ENCODE assay signal across 30 cellular contexts in genomic region chr14:94364037-94364436, GRCh38. TPM values are rescaled to one million over a fixed set of nuclear protein-coding genes. Genes with fewer than 3 reads are reported as not detected.
DNase-seq lines count a peak whose midpoint lies in the region; ATAC-seq, FAIRE-seq and TF ChIP-seq lines count a peak whose summit lies in the region.
"Had no signal": no experiment of that assay in that cellular context is flagged by ENCODE, and none has a peak within 500 bp of the region (broad histone marks: within the 10 kb centered on the region; RNA-seq: fewer than 3 reads in every experiment).

No MANE protein-coding gene starts in this region.

- CTCF ChIA-PET in HepG2 (lab: Yijun Ruan, JAX; ENCODE audit: low intra/inter-chr PET ratio, low total read pairs), result no interaction called here

- in situ Hi-C loops in HepG2 (cut with HindIII; ENCODE audit: extremely low pct_ligation_motif_present, low pct_unique_long_range_greater_than_20kb), result no loop called here

- H3K4me1 ChIP-seq in HepG2 (ENCODE audit: insufficient read depth, low read length), result peaks cover 98% of the 10 kb centered on the region
- H3K4me1 ChIP-seq: BE2C had no signal

- TF ChIP-seq EP300 in HepG2 (IDR thresholded peaks at IDR 0.05; ENCODE audit: low read depth in 2 of 2, low read length in 2 of 2) (no peak), HepG2 (CRISPR knock-in tag; IDR thresholded peaks at IDR 0.05; ENCODE audit: borderline replicate concordance) (no peak)

- POLR2A ChIA-PET in HepG2 (lab: Yijun Ruan, JAX), result interaction anchor here (0.6 to 1.1 kb wide), 2 partner anchors 22 to 29 kb away, joined by 3 to 4 read pairs; no protein-coding TSS in a partner anchor

- TF ChIP-seq RAD21 in HepG2 (CRISPR knock-in tag; IDR thresholded peaks at IDR 0.05), result no peak

- no peaks in the 10 kb centered on the region for H3K36me3 ChIP-seq in HepG2 (replicated peaks in 1 of 2; ENCODE audit: control insufficient read depth in 1 of 2, insufficient read depth in 2 of 2, low read length in 2 of 2)
- H3K36me3 ChIP-seq: BE2C, MG63 had no signal

- no peaks in the 10 kb centered on the region for H3K4me1 Mint-ChIP-seq in activated T-cell treated with anti-CD3 and anti-CD28 coated beads, Interleukin-2, amount 50 U/mL, for 24 hours (ENCODE audit: low read depth)
- H3K4me1 Mint-ChIP-seq: CD8-positive, alpha-beta memory T cell had no signal

- H3K4me2 ChIP-seq in HepG2 (ENCODE audit: low read depth, low read length), result 0 out of 2 replicates have a peak overlapping the region, but pooled peaks have one; percentile 2
- H3K4me2 ChIP-seq: PC-9 had no signal

- H3K36me3 Mint-ChIP-seq in activated T-cell treated with anti-CD3 and anti-CD28 coated beads, Interleukin-2, amount 50 U/mL, for 24 hours (ENCODE audit: low read depth), result no peaks in the 10 kb centered on the region
- H3K36me3 Mint-ChIP-seq: CD8-positive, alpha-beta memory T cell had no signal

- H3K27ac ChIP-seq in HepG2 (ENCODE audit: extremely low read length, insufficient read depth, low read length), result no peak overlapping the region
- H3K27ac ChIP-seq: PC-9 had no signal

- H3K9me3 Mint-ChIP-seq in activated T-cell treated with anti-CD3 and anti-CD28 coated beads, Interleukin-2, amount 50 U/mL, for 24 hours, result no peaks in the 10 kb centered on the region

- H3K9me3 ChIP-seq in HepG2 (ENCODE audit: low read length), result no peaks in the 10 kb centered on the region
- H3K9me3 ChIP-seq: BE2C, MG63 had no signal

- H3K27me3 Mint-ChIP-seq in activated T-cell treated with anti-CD3 and anti-CD28 coated beads, Interleukin-2, amount 50 U/mL, for 24 hours, result peaks cover 22% of the 10 kb centered on the region

- H3K27me3 ChIP-seq in HepG2 (ENCODE audit: control insufficient read depth in 1 of 2, insufficient read depth in 2 of 2, low read length in 2 of 2), result no peaks in the 10 kb centered on the region
- H3K27me3 ChIP-seq: BE2C, MG63 had no signal

- FAIRE-seq in HepG2 (lab: Jason Lieb, UNC), result no peak
- FAIRE-seq: GM18507, H54, HTR-8/SVneo had no signal

- no peaks in the 10 kb centered on the region for H3K79me2 ChIP-seq in HepG2 (ENCODE audit: insufficient read depth, low read length)

- TF ChIP-seq CTCF in HepG2 (CRISPR knock-in tag; IDR thresholded peaks at IDR 0.05), result no peak

- no peak overlapping the region for H3K4me3 Mint-ChIP-seq in activated T-cell treated with anti-CD3 and anti-CD28 coated beads, Interleukin-2, amount 50 U/mL, for 24 hours
- H3K4me3 Mint-ChIP-seq: CD8-positive, alpha-beta memory T cell had no signal

- peak; percentile 37 for DNase-seq in activated effector memory CD4-positive, alpha-beta T cell treated with anti-CD3 and anti-CD28 coated beads, Interleukin-2, amount 50 U/mL, for 16 hours
- no peak for DNase-seq in activated effector memory CD4-positive, alpha-beta T cell treated with Interleukin-2 at 50 U/mL for 16 hours
- DNase-seq in HepG2 (ENCODE audit: low spot score) (no peak), erythroblast (lab: John Stamatoyannopoulos, UW) (no peak)
- peak; percentile 16 for DNase-seq in stimulated activated CD8-positive, alpha-beta memory T cell treated with anti-CD3 and anti-CD28 coated beads, Interleukin-4, amount 100 ng/mL, for 48 hours
- DNase-seq in activated T-cell treated with anti-CD3 and anti-CD28 coated beads, Interleukin-2, amount 50 U/mL, for 24 hours, result no peak
- DNase-seq: 8988T; ACHN; BE2C; Calu3; CD8-positive, alpha-beta memory T cell; DMS79 treated with DMSO at 0.1 percent for 48 hours; GF-D8; KBM-7; MG63; NCI-H1105 treated with DMSO at 0.1 percent for 48 hours; NCI-H146; NCI-H2029; NCI-H446; NCI-H526; PC-9; Right ventricle myocardium superior had no signal

- no peak overlapping the region for H3K27ac Mint-ChIP-seq in activated T-cell treated with anti-CD3 and anti-CD28 coated beads, Interleukin-2, amount 50 U/mL, for 24 hours
- H3K27ac Mint-ChIP-seq: CD8-positive, alpha-beta memory T cell had no signal

- WGBS in HepG2 (ENCODE audit: low lambda C conversion rate), result 63% methylated on average over 3 of the region's 3 CpGs

- BruUV-seq in HepG2 (replicated peaks; lab: Mats Ljungman, UMichigan), result no TSS peak

- intact Hi-C loops in HepG2 (cut with micrococcal nuclease; ENCODE audit: unreplicated experiment), result loop anchor here (1.0 kb wide), 1 partner anchor 16 kb away; no protein-coding TSS in a partner anchor

- TF ChIP-seq POLR2A in HepG2 (IDR thresholded peaks at IDR 0.05; ENCODE audit: insufficient read depth in 1 of 2, low read depth in 2 of 2, low read length in 2 of 2) (no peak), erythroblast (IDR thresholded peaks at IDR 0.05; ENCODE audit: low read length) (no peak)

- no peak overlapping the region for H3K4me3 ChIP-seq in HepG2 (replicated peaks in 1 of 3; ENCODE audit: insufficient read depth in 1 of 3, low read depth in 2 of 3, low read length in 3 of 3)
- H3K4me3 ChIP-seq: MG63, PC-9 had no signal

- no peak overlapping the region for H3K9ac ChIP-seq in HepG2 (ENCODE audit: insufficient read depth, low read depth, low read length)

- ATAC-seq in HepG2 (peak; percentile 60), HG02938 (IDR thresholded peaks at IDR 0.05; ENCODE audit: unreplicated experiment) (no peak), HG02763 (IDR thresholded peaks at IDR 0.05; ENCODE audit: unreplicated experiment) (no peak)

- H2AFZ ChIP-seq in HepG2 (ENCODE audit: low read length), result no peak overlapping the region
- H2AFZ ChIP-seq: PC-9 had no signal

- no peaks in the 10 kb centered on the region for H4K20me1 ChIP-seq in HepG2 (ENCODE audit: insufficient read depth, low read length)

RNA-seq across cellular contexts. Expression of gene SERPINA2, which starts 2.5 kb away (rescaled TPM):
- 0.24 TPM in 1 of 2 replicates, not detected in the other for total RNA-seq in HepG2 (2016; rRNA removed; fragmentation: Illumina TruSeq; extraction: Trizol)
- not detected in 2 replicates for total RNA-seq in HepG2 (2016; cell fraction: cytosol; rRNA removed; fragmentation: Illumina TruSeq; extraction: Trizol; ENCODE audit: low read depth)
- total RNA-seq in HepG2 (2016; cell fraction: insoluble cytoplasmic fraction; rRNA removed; fragmentation: Illumina TruSeq; extraction: Trizol), result 0.21 TPM in 1 of 2 replicates, not detected in the other
- not detected in 2 replicates for total RNA-seq in HepG2 (2016; cell fraction: membrane; rRNA removed; fragmentation: Illumina TruSeq; extraction: Trizol)
- total RNA-seq in HepG2 (2016; cell fraction: nucleus; rRNA removed; fragmentation: Illumina TruSeq; extraction: Trizol), result not detected in 2 replicates
- polyA plus RNA-seq in HepG2 (2011; rRNA removed), result 0.08 TPM in 1 of 2 replicates, not detected in the other
- polyA plus RNA-seq in HepG2 (2011; cell fraction: cytosol; rRNA removed), result not detected in 2 replicates
- 0.81 and 0.84 TPM in 2 replicates for polyA plus RNA-seq in HepG2 (2011; cell fraction: nucleus; rRNA removed)
- 0.17 TPM in 1 of 2 replicates, not detected in the other for polyA plus RNA-seq in HepG2 (2012)
- not detected in 2 replicates for polyA plus RNA-seq in HepG2 (2016; cell fraction: cytosol; fragmentation: Illumina TruSeq; extraction: Trizol; ENCODE audit: low read depth)
- not detected in 2 replicates for polyA plus RNA-seq in HepG2 (2016; cell fraction: insoluble cytoplasmic fraction; fragmentation: Illumina TruSeq; extraction: Trizol; ENCODE audit: low read depth)
- polyA plus RNA-seq in HepG2 (2016; cell fraction: membrane; fragmentation: Illumina TruSeq; extraction: Trizol; ENCODE audit: low read depth), result 0.21 TPM in 1 of 2 replicates, not detected in the other
- not detected in 2 replicates for polyA plus RNA-seq in HepG2 (2016; cell fraction: nucleus; fragmentation: Illumina TruSeq; extraction: Trizol; ENCODE audit: insufficient read depth, low read depth)
- not detected in 2 replicates for polyA minus RNA-seq in HepG2 (2011; rRNA and poly(A)+ RNA removed; ENCODE audit: low replicate concordance)
- not detected in 2 replicates for polyA minus RNA-seq in HepG2 (2011; cell fraction: cytosol; rRNA and poly(A)+ RNA removed)
- 0.87 and 1.4 TPM in 2 replicates for polyA minus RNA-seq in HepG2 (2011; cell fraction: nucleus; rRNA and poly(A)+ RNA removed)
- total RNA-seq: Calu3; CD8-positive, alpha-beta memory T cell; PC-9; Right ventricle myocardium superior; RPMI7951; SK-MEL-5 had no signal
- polyA plus RNA-seq: CD14-positive monocyte; CD8-positive, alpha-beta memory T cell had no signal

RNA-seq across cellular contexts. Expression of gene SERPINA1, which starts 24.4 kb away (rescaled TPM):
- total RNA-seq in HepG2 (2016; rRNA removed; fragmentation: Illumina TruSeq; extraction: Trizol), result 2,013 and 3,266 TPM in 2 replicates
- total RNA-seq in HepG2 (2016; cell fraction: cytosol; rRNA removed; fragmentation: Illumina TruSeq; extraction: Trizol; ENCODE audit: low read depth), result 1,032 and 1,133 TPM in 2 replicates
- 1,778 and 3,168 TPM in 2 replicates for total RNA-seq in HepG2 (2016; cell fraction: insoluble cytoplasmic fraction; rRNA removed; fragmentation: Illumina TruSeq; extraction: Trizol)
- total RNA-seq in HepG2 (2016; cell fraction: membrane; rRNA removed; fragmentation: Illumina TruSeq; extraction: Trizol), result 2,429 and 2,540 TPM in 2 replicates
- 3,105 and 3,600 TPM in 2 replicates for total RNA-seq in HepG2 (2016; cell fraction: nucleus; rRNA removed; fragmentation: Illumina TruSeq; extraction: Trizol)
- 11,015 and 14,177 TPM in 2 replicates for polyA plus RNA-seq in HepG2 (2011; rRNA removed)
- polyA plus RNA-seq in HepG2 (2011; cell fraction: cytosol; rRNA removed), result 9,533 and 11,655 TPM in 2 replicates
- 2,313 and 3,208 TPM in 2 replicates for polyA plus RNA-seq in HepG2 (2011; cell fraction: nucleus; rRNA removed)
- 7,481 and 10,843 TPM in 2 replicates for polyA plus RNA-seq in HepG2 (2012)
- 4,767 and 4,962 TPM in 2 replicates for polyA plus RNA-seq in HepG2 (2016; cell fraction: cytosol; fragmentation: Illumina TruSeq; extraction: Trizol; ENCODE audit: low read depth)
- 4,118 and 4,730 TPM in 2 replicates for polyA plus RNA-seq in HepG2 (2016; cell fraction: insoluble cytoplasmic fraction; fragmentation: Illumina TruSeq; extraction: Trizol; ENCODE audit: low read depth)
- polyA plus RNA-seq in HepG2 (2016; cell fraction: membrane; fragmentation: Illumina TruSeq; extraction: Trizol; ENCODE audit: low read depth), result 6,083 and 6,679 TPM in 2 replicates
- 8,870 and 9,648 TPM in 2 replicates for polyA plus RNA-seq in HepG2 (2016; cell fraction: nucleus; fragmentation: Illumina TruSeq; extraction: Trizol; ENCODE audit: insufficient read depth, low read depth)
- 7.6 and 11,192 TPM in 2 replicates for polyA minus RNA-seq in HepG2 (2011; rRNA and poly(A)+ RNA removed; ENCODE audit: low replicate concordance)
- 3,443 and 4,995 TPM in 2 replicates for polyA minus RNA-seq in HepG2 (2011; cell fraction: cytosol; rRNA and poly(A)+ RNA removed)
- polyA minus RNA-seq in HepG2 (2011; cell fraction: nucleus; rRNA and poly(A)+ RNA removed), result 1,177 and 2,207 TPM in 2 replicates
- total RNA-seq: PC-9 had no signal
- polyA plus RNA-seq: CD8-positive, alpha-beta memory T cell had no signal

RNA-seq across cellular contexts. Expression of gene SERPINA6, which starts 40.9 kb away (rescaled TPM):
- total RNA-seq in HepG2 (2016; rRNA removed; fragmentation: Illumina TruSeq; extraction: Trizol), result 144 and 260 TPM in 2 replicates
- 46.5 and 59.8 TPM in 2 replicates for total RNA-seq in HepG2 (2016; cell fraction: cytosol; rRNA removed; fragmentation: Illumina TruSeq; extraction: Trizol; ENCODE audit: low read depth)
- 147 and 255 TPM in 2 replicates for total RNA-seq in HepG2 (2016; cell fraction: insoluble cytoplasmic fraction; rRNA removed; fragmentation: Illumina TruSeq; extraction: Trizol)
- total RNA-seq in HepG2 (2016; cell fraction: membrane; rRNA removed; fragmentation: Illumina TruSeq; extraction: Trizol), result 72.4 and 91.0 TPM in 2 replicates
- 209 and 232 TPM in 2 replicates for total RNA-seq in HepG2 (2016; cell fraction: nucleus; rRNA removed; fragmentation: Illumina TruSeq; extraction: Trizol)
- 333 and 391 TPM in 2 replicates for polyA plus RNA-seq in HepG2 (2011; rRNA removed)
- 334 and 367 TPM in 2 replicates for polyA plus RNA-seq in HepG2 (2011; cell fraction: cytosol; rRNA removed)
- 148 and 149 TPM in 2 replicates for polyA plus RNA-seq in HepG2 (2011; cell fraction: nucleus; rRNA removed)
- polyA plus RNA-seq in HepG2 (2012), result 165 and 183 TPM in 2 replicates
- 50.8 and 68.1 TPM in 2 replicates for polyA plus RNA-seq in HepG2 (2016; cell fraction: cytosol; fragmentation: Illumina TruSeq; extraction: Trizol; ENCODE audit: low read depth)
- polyA plus RNA-seq in HepG2 (2016; cell fraction: insoluble cytoplasmic fraction; fragmentation: Illumina TruSeq; extraction: Trizol; ENCODE audit: low read depth), result 148 and 161 TPM in 2 replicates
- 59.5 and 79.3 TPM in 2 replicates for polyA plus RNA-seq in HepG2 (2016; cell fraction: membrane; fragmentation: Illumina TruSeq; extraction: Trizol; ENCODE audit: low read depth)
- 298 and 309 TPM in 2 replicates for polyA plus RNA-seq in HepG2 (2016; cell fraction: nucleus; fragmentation: Illumina TruSeq; extraction: Trizol; ENCODE audit: insufficient read depth, low read depth)
- 295 TPM in 1 of 2 replicates, not detected in the other for polyA minus RNA-seq in HepG2 (2011; rRNA and poly(A)+ RNA removed; ENCODE audit: low replicate concordance)
- polyA minus RNA-seq in HepG2 (2011; cell fraction: cytosol; rRNA and poly(A)+ RNA removed), result 62.1 and 78.1 TPM in 2 replicates
- polyA minus RNA-seq in HepG2 (2011; cell fraction: nucleus; rRNA and poly(A)+ RNA removed), result 54.3 and 66.5 TPM in 2 replicates
- total RNA-seq: CD8-positive, alpha-beta memory T cell; PC-9; Right ventricle myocardium superior; SK-MEL-5 had no signal
- polyA plus RNA-seq: CD14-positive monocyte; CD8-positive, alpha-beta memory T cell had no signal

Comparison
In these comparisons a context has a peak if more than half of its experiments do, and no peak if none do; other contexts are left out.
1. DNase-seq: peak in activated effector memory CD4-positive, alpha-beta T cell treated with anti-CD3 and anti-CD28 coated beads, Interleukin-2, amount 50 U/mL, for 16 hours (single experiment) and stimulated activated CD8-positive, alpha-beta memory T cell treated with anti-CD3 and anti-CD28 coated beads, Interleukin-4, amount 100 ng/mL, for 48 hours (single experiment); none in activated effector memory CD4-positive, alpha-beta T cell treated with Interleukin-2 at 50 U/mL for 16 hours (single experiment), HepG2 (single experiment), erythroblast (0 of 2) and activated T-cell treated with anti-CD3 and anti-CD28 coated beads, Interleukin-2, amount 50 U/mL, for 24 hours (single experiment).